Comparison of ENCODE assay signal across 8 cellular contexts in the genomic region with DNA sequence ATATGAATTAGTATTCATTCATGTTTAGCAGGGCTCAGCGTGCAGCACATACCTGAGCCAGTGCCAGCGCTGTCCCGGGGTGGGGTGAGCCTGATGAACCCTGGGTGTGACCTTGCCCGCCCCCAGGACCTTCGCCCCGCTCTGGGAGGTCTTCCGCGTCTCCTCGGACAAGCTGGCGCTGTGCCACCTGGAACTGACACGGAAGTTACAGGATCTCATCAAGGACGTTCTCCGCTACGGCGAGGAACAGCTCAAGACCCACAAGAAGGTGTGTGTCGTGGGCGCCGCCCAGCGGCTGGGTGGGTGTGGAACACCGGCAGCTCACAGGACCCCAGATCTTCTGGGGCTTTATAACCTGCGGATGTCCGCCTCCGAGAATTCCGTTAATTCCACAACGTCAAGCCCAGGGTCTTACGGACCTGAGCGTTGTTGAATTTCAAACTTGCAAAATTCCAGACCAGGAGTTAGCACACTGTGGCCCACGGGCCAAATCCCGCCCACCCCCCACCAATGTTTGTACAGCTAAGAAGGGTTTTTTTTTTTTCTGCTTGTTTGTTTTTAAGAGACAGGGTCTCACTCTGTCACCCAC. TPM values are rescaled to one million over a fixed set of nuclear protein-coding genes. Genes with fewer than 3 reads are reported as not detected.
A peak's percentile ranks its signal among the peaks of the same experiment; 100 is the strongest.
DNase-seq lines count a peak whose midpoint lies in the region; ATAC-seq and TF ChIP-seq lines count a peak whose summit lies in the region.

No MANE protein-coding gene starts in this region.

- intact Hi-C loops in activated CD8-positive, alpha-beta T cell treated with anti-CD3 and anti-CD28 coated beads for 36 hours (cut with micrococcal nuclease), result no loop called here

- H3K4me3 Mint-ChIP-seq in activated CD8-positive, alpha-beta T cell treated with anti-CD3 and anti-CD28 coated beads for 36 hours, result no peak overlapping the region
- no peak overlapping the region for H3K4me3 Mint-ChIP-seq in glutamatergic neuron (ENCODE audit: unreplicated experiment)

- DNase-seq in NCI-H2171 (lab: John Stamatoyannopoulos, UW) (peak; percentile 75), glutamatergic neuron (peak; percentile 91), omental fat pad (ENCODE audit: low spot score) (peak; percentile 81), T-helper 1 cell (no peak)
- DNase-seq in activated CD8-positive, alpha-beta T cell treated with anti-CD3 and anti-CD28 coated beads for 36 hours, result peak; percentile 66

- H3K9me3 Mint-ChIP-seq in activated CD8-positive, alpha-beta T cell treated with anti-CD3 and anti-CD28 coated beads for 36 hours, result no peaks in the 10 kb centered on the region
- H3K9me3 Mint-ChIP-seq in glutamatergic neuron (ENCODE audit: unreplicated experiment), result peaks cover 5% of the 10 kb centered on the region

- CTCF ChIA-PET in activated CD8-positive, alpha-beta T cell treated with anti-CD3 and anti-CD28 coated beads for 36 hours (lab: Charles Lee), result interaction anchor here (1.0 to 2.7 kb wide), 14 partner anchors 8 to 161 kb away, joined by 3 to 36 read pairs (median 4); partner anchors contain the start of gene MAP1S

- TF ChIP-seq CTCF in 22Rv1 (IDR thresholded peaks at IDR 0.05) (peak; percentile 98), GM12801 (IDR thresholded peaks at IDR 0.05; ENCODE audit: extremely low read depth, insufficient read length) (peak; percentile 24), glutamatergic neuron (IDR thresholded peaks at IDR 0.05; ENCODE audit: partially characterized antibody, unreplicated experiment) (peak; percentile 75), omental fat pad (IDR thresholded peaks at IDR 0.05) (peak in 1 of 3 donors; percentile 42)
- peak; percentile 46 for TF ChIP-seq CTCF in activated CD8-positive, alpha-beta T cell treated with anti-CD3 and anti-CD28 coated beads for 36 hours (IDR thresholded peaks at IDR 0.05)

- peaks cover 2% of the 10 kb centered on the region for H3K4me1 Mint-ChIP-seq in activated CD8-positive, alpha-beta T cell treated with anti-CD3 and anti-CD28 coated beads for 36 hours (ENCODE audit: low read depth)
- H3K4me1 Mint-ChIP-seq in glutamatergic neuron (ENCODE audit: low read depth, unreplicated experiment), result peaks cover 2% of the 10 kb centered on the region

- H3K36me3 Mint-ChIP-seq in activated CD8-positive, alpha-beta T cell treated with anti-CD3 and anti-CD28 coated beads for 36 hours (ENCODE audit: low read depth), result peaks cover 36% of the 10 kb centered on the region
- H3K36me3 Mint-ChIP-seq in glutamatergic neuron (ENCODE audit: unreplicated experiment), result no peaks in the 10 kb centered on the region

- H3K27ac Mint-ChIP-seq in activated CD8-positive, alpha-beta T cell treated with anti-CD3 and anti-CD28 coated beads for 36 hours, result no peak overlapping the region
- no peak overlapping the region for H3K27ac Mint-ChIP-seq in glutamatergic neuron (ENCODE audit: unreplicated experiment)

- peak overlapping the region; percentile 67 for H3K27ac ChIP-seq in 22Rv1

- ATAC-seq in activated CD8-positive, alpha-beta T cell treated with anti-CD3 and anti-CD28 coated beads for 36 hours, result peak; percentile 58
- ATAC-seq in omental fat pad (ENCODE audit: low FRiP score) (peak; percentile 88), HG03196 (IDR thresholded peaks at IDR 0.05; ENCODE audit: unreplicated experiment) (no peak)

- POLR2A ChIA-PET in activated CD8-positive, alpha-beta T cell treated with anti-CD3 and anti-CD28 coated beads for 36 hours (lab: Charles Lee), result interaction anchor here (0.6 to 1.4 kb wide), 2 partner anchors 16 to 29 kb away, joined by 3 read pairs; no protein-coding TSS in a partner anchor

- H3K27me3 Mint-ChIP-seq in activated CD8-positive, alpha-beta T cell treated with anti-CD3 and anti-CD28 coated beads for 36 hours, result no peaks in the 10 kb centered on the region
- H3K27me3 Mint-ChIP-seq in glutamatergic neuron (ENCODE audit: unreplicated experiment), result peaks cover 2% of the 10 kb centered on the region

RNA-seq across cellular contexts. Expression of gene FCHO1, which starts 15.4 kb away (rescaled TPM):
- total RNA-seq in activated CD8-positive, alpha-beta T cell treated with anti-CD3 and anti-CD28 coated beads for 36 hours, result 10 to 100 TPM; 36.9 to 38.3 TPM
- total RNA-seq in glutamatergic neuron (ENCODE audit: unreplicated experiment) (45.2 TPM), omental fat pad (1 to 10 TPM; 3.1 to 7.4 (median 4.9) TPM)

RNA-seq across cellular contexts. Expression of gene B3GNT3, which starts 28.3 kb away (rescaled TPM):
- total RNA-seq in activated CD8-positive, alpha-beta T cell treated with anti-CD3 and anti-CD28 coated beads for 36 hours, result under 1 TPM in 1 of 2 experiments, not detected in 1; 0.20 TPM
- total RNA-seq in glutamatergic neuron (ENCODE audit: unreplicated experiment) (not detected), omental fat pad (under 1 TPM in 2 of 4 donors, not detected in 2; 0.19 to 0.32 TPM)

RNA-seq across cellular contexts. Expression of gene MAP1S, which starts 47.4 kb away (rescaled TPM):
- total RNA-seq in activated CD8-positive, alpha-beta T cell treated with anti-CD3 and anti-CD28 coated beads for 36 hours, result 10 to 100 TPM; 53.8 to 54.7 TPM
- total RNA-seq in glutamatergic neuron (ENCODE audit: unreplicated experiment) (111 TPM), omental fat pad (10 to 100 TPM; 19.4 to 35.9 (median 23.8) TPM)

RNA-seq across cellular contexts. Expression of gene INSL3, which starts 54.7 kb away (rescaled TPM):
- total RNA-seq in activated CD8-positive, alpha-beta T cell treated with anti-CD3 and anti-CD28 coated beads for 36 hours, result 1 to 10 TPM; 5.9 to 6.9 TPM
- not detected for total RNA-seq in glutamatergic neuron (ENCODE audit: unreplicated experiment)
- 1 to 10 TPM in 1 of 4 donors, not detected in 3; 2.7 TPM for total RNA-seq in omental fat pad

Comparison
In these comparisons a context has a peak if more than half of its experiments do, and no peak if none do; other contexts are left out.
1. DNase-seq: peak in NCI-H2171 (single experiment), activated CD8-positive, alpha-beta T cell treated with anti-CD3 and anti-CD28 coated beads for 36 hours (single experiment), glutamatergic neuron (single experiment) and omental fat pad (single experiment); none in T-helper 1 cell (0 of 5).